ENCODE assay signal across 1 cellular context in genomic region chr10:78029294-78030226, GRCh38.
TF ChIP-seq lines count a peak whose summit lies in the region.

POLR3A (minus strand) TSS chr10:78029515; CDS start chr10:78029407, 108 bp downstream.

TF ChIP-seq in K562, 482 proteins besides CTCF, POLR2A, EP300 and RAD21 (continued from another document and continues in another):
- TF ChIP-seq CHAMP1 (IDR thresholded peaks at IDR 0.05) (peak; percentile 83), SUPT5H (IDR thresholded peaks at IDR 0.05) (peak; percentile 90), TCF3 (CRISPR knock-in tag; IDR thresholded peaks at IDR 0.05) (no peak), SMAD3 (CRISPR knock-in tag; conservative IDR thresholded peaks at IDR 0.05) (0 out of 2 replicates have a peak, but pooled peaks have one; percentile 4), HDGF (IDR thresholded peaks at IDR 0.05) (no peak), SETDB1 (IDR thresholded peaks at IDR 0.05; ENCODE audit: low read length) (no peak), ZNF324 (CRISPR knock-in tag; IDR thresholded peaks at IDR 0.05) (0 out of 2 replicates have a peak, but pooled peaks have one; percentile 18), POLR2H (tag; IDR thresholded peaks at IDR 0.05; ENCODE audit: low read depth) (peak; percentile 67; the same call in 1 of the 2 replicates), ZBTB34 (CRISPR knock-in tag; IDR thresholded peaks at IDR 0.05) (no peak), NR2F6 (CRISPR knock-in tag; IDR thresholded peaks at IDR 0.05) (peak; percentile 77; the same call in 1 of the 2 replicates), HNRNPLL (IDR thresholded peaks at IDR 0.05; ENCODE audit: low read depth, low read length, poor library complexity, severe bottlenecking) (no peak), TAF7 (tag; IDR thresholded peaks at IDR 0.05) (peak; percentile 71; the same call in 1 of the 2 replicates), ZNF717 (CRISPR knock-in tag; IDR thresholded peaks at IDR 0.05) (0 out of 2 replicates have a peak, but pooled peaks have one; percentile 42), RNF219 (CRISPR knock-in tag; IDR thresholded peaks at IDR 0.05) (no peak), RBFOX2 (IDR thresholded peaks at IDR 0.05; ENCODE audit: low read depth, low read length) (peak; percentile 85), ELF1 (tag; IDR thresholded peaks at IDR 0.05) (peak; percentile 96), ZSCAN32 (CRISPR knock-in tag; IDR thresholded peaks at IDR 0.05) (no peak), MBD2 (IDR thresholded peaks at IDR 0.05; ENCODE audit: borderline replicate concordance, low read depth) (peak; percentile 90), NELFE (IDR thresholded peaks at IDR 0.05; ENCODE audit: insufficient read depth, insufficient read length) (no peak), ZNF407 (IDR thresholded peaks at IDR 0.05; ENCODE audit: low read depth) (peak; percentile 100), EP400 (IDR thresholded peaks at IDR 0.05) (peak; percentile 96), ZNF408 (CRISPR knock-in tag; IDR thresholded peaks at IDR 0.05; ENCODE audit: low read depth) (no peak), RBM34 (IDR thresholded peaks at IDR 0.05; ENCODE audit: borderline replicate concordance, insufficient read depth, low read length) (no peak), E2F3 (CRISPR knock-in tag; IDR thresholded peaks at IDR 0.05) (no peak), GATAD2A (IDR thresholded peaks at IDR 0.05) (0 out of 2 replicates have a peak, but pooled peaks have one; percentile 16), ZNF740 (CRISPR knock-in tag; IDR thresholded peaks at IDR 0.05) (peak; percentile 50; the same call in 1 of the 2 replicates), ZNF740 (tag; IDR thresholded peaks at IDR 0.05) (no peak; a peak in 1 of 4 replicates), SAP30 (IDR thresholded peaks at IDR 0.05; ENCODE audit: borderline replicate concordance, insufficient read depth, low read depth, low read length, poor library complexity, severe bottlenecking) (peak; percentile 91), HCFC1 (IDR thresholded peaks at IDR 0.05; ENCODE audit: low read depth, low read length) (peak; percentile 76), RBBP5 (IDR thresholded peaks at IDR 0.05; ENCODE audit: borderline replicate concordance, insufficient read depth, low read length, poor library complexity, severe bottlenecking) (peak; percentile 94), U2AF2 (optimal IDR thresholded peaks at IDR 0.05; ENCODE audit: low read depth, low read length) (no peak), CAMTA2 (CRISPR knock-in tag; conservative IDR thresholded peaks at IDR 0.05) (no peak), ARID2 (IDR thresholded peaks at IDR 0.05) (no peak), JUNB (CRISPR knock-in tag; conservative IDR thresholded peaks at IDR 0.05) (no peak), NFATC3 (IDR thresholded peaks at IDR 0.05) (peak; percentile 55; the same call in 1 of the 2 replicates), TRIM24 (IDR thresholded peaks at IDR 0.05) (peak; percentile 15 to 63; a peak in 1 of 4 replicates), GABPB2 (CRISPR knock-in tag; conservative IDR thresholded peaks at IDR 0.05) (no peak), MNT (conservative IDR thresholded peaks at IDR 0.05) (peak; percentile 95 to 97), ZNF41 (CRISPR knock-in tag; conservative IDR thresholded peaks at IDR 0.05) (no peak), HDAC2 (IDR thresholded peaks at IDR 0.05) (peak; percentile 88), TCFL5 (CRISPR knock-in tag; conservative IDR thresholded peaks at IDR 0.05) (no peak)
- TF ChIP-seq, protein P1, sequence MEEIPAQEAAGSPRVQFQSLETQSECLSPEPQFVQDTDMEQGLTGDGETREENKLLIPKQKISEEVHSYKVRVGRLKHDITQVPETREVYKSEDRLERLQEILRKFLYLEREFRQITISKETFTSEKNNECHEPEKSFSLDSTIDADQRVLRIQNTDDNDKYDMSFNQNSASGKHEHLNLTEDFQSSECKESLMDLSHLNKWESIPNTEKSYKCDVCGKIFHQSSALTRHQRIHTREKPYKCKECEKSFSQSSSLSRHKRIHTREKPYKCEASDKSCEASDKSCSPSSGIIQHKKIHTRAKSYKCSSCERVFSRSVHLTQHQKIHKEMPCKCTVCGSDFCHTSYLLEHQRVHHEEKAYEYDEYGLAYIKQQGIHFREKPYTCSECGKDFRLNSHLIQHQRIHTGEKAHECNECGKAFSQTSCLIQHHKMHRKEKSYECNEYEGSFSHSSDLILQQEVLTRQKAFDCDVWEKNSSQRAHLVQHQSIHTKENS (CRISPR knock-in tag; IDR thresholded peaks at IDR 0.05): no peak
- TF ChIP-seq, protein P2, sequence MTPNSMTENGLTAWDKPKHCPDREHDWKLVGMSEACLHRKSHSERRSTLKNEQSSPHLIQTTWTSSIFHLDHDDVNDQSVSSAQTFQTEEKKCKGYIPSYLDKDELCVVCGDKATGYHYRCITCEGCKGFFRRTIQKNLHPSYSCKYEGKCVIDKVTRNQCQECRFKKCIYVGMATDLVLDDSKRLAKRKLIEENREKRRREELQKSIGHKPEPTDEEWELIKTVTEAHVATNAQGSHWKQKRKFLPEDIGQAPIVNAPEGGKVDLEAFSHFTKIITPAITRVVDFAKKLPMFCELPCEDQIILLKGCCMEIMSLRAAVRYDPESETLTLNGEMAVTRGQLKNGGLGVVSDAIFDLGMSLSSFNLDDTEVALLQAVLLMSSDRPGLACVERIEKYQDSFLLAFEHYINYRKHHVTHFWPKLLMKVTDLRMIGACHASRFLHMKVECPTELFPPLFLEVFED (CRISPR knock-in tag; conservative IDR thresholded peaks at IDR 0.05): 0 out of 2 replicates have a peak, but pooled peaks have one; percentile 43
- TF ChIP-seq, protein P3, sequence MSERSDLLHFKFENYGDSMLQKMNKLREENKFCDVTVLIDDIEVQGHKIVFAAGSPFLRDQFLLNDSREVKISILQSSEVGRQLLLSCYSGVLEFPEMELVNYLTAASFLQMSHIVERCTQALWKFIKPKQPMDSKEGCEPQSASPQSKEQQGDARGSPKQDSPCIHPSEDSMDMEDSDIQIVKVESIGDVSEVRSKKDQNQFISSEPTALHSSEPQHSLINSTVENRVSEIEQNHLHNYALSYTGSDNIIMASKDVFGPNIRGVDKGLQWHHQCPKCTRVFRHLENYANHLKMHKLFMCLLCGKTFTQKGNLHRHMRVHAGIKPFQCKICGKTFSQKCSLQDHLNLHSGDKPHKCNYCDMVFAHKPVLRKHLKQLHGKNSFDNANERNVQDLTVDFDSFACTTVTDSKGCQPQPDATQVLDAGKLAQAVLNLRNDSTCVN (CRISPR knock-in tag; IDR thresholded peaks at IDR 0.05): peak; percentile 61; the same call in 1 of the 2 replicates
